2 cellular contexts compared by ENCODE assay signal in genomic region chr2:177691177-177691576, GRCh38.
TF ChIP-seq lines count a peak whose summit lies in the region.

No MANE protein-coding gene starts in this region.

TF ChIP-seq in HEK293T, 16 proteins besides CTCF, POLR2A, EP300 and RAD21 (continued from another document):
- no peak for TF ChIP-seq CTBP1 (IDR thresholded peaks at IDR 0.05; ENCODE audit: borderline replicate concordance)
- no peak for TF ChIP-seq BHLHE40 (IDR thresholded peaks at IDR 0.05; ENCODE audit: borderline replicate concordance)
- TF ChIP-seq PKNOX1 (IDR thresholded peaks at IDR 0.05): no peak
- TF ChIP-seq SP1 (IDR thresholded peaks at IDR 0.05): no peak
- no peak for TF ChIP-seq FOXM1 (IDR thresholded peaks at IDR 0.05; ENCODE audit: borderline replicate concordance)
- TF ChIP-seq ZNF384 (IDR thresholded peaks at IDR 0.05): no peak
- no peak for TF ChIP-seq LEF1 (IDR thresholded peaks at IDR 0.05; ENCODE audit: borderline replicate concordance)
- TF ChIP-seq FOXA1 (IDR thresholded peaks at IDR 0.05): no peak
TF ChIP-seq in HEK293T: peak in this region for 0.

TF ChIP-seq in K562, 482 proteins besides CTCF, POLR2A, EP300 and RAD21 (continued from another document):
- TF ChIP-seq AFF1 (IDR thresholded peaks at IDR 0.05; ENCODE audit: low read depth in 1 of 2, partially characterized antibody in 2 of 2): no peak
- no peak for TF ChIP-seq CBFB (CRISPR knock-in tag; IDR thresholded peaks at IDR 0.05)
- no peak for TF ChIP-seq ZNF518B (CRISPR knock-in tag; IDR thresholded peaks at IDR 0.05)
- no peak for TF ChIP-seq ZBTB9 (CRISPR knock-in tag; IDR thresholded peaks at IDR 0.05)
- no peak for TF ChIP-seq ZC3H11A (IDR thresholded peaks at IDR 0.05; ENCODE audit: low read depth, low read length)
- TF ChIP-seq POLR2AphosphoS5 (IDR thresholded peaks at IDR 0.05; ENCODE audit: control insufficient read depth, insufficient read depth, low read depth, low read length): no peak
